Comparison of ENCODE assay signal across 12 cellular contexts in genomic region chr2:217489145-217489960, GRCh38.
DNase-seq lines count a peak whose midpoint lies in the region; ATAC-seq and TF ChIP-seq lines count a peak whose summit lies in the region.
"Had no signal": no experiment of that assay in that cellular context is flagged by ENCODE, and none has a peak within 500 bp of the region (broad histone marks: within the 10 kb centered on the region; RNA-seq: fewer than 3 reads in every experiment).

No MANE protein-coding gene starts in this region.

- no peak for ATAC-seq in Right ventricle myocardium inferior
- no peak for ATAC-seq in Right ventricle myocardium superior (ENCODE audit: poor library complexity)

- DNase-seq in Right ventricle myocardium inferior (ENCODE audit: missing footprints) (peak; percentile 61), Right ventricle myocardium superior (no peak), NCI-H748 treated with DMSO at 0.1 percent for 48 hours (lab: John Stamatoyannopoulos, UW) (peak; percentile 84), fibroblast of mammary gland (ENCODE audit: low read depth) (peak; percentile 18), hippocampal formation (lab: John Stamatoyannopoulos, UW) (no peak), CD1c-positive myeloid dendritic cell (ENCODE audit: extremely low spot score) (no peak), progenitor cell of endocrine pancreas (ENCODE audit: low spot score, unreplicated experiment) (no peak), GM13976 (ENCODE audit: low spot score) (no peak)
- DNase-seq: activated T-cell treated with anti-CD3 and anti-CD28 coated beads, Interleukin-2, amount 50 U/mL, for 1 hour; RPMI8226 had no signal

- peaks cover 1% of the 10 kb centered on the region for H3K36me3 Mint-ChIP-seq in progenitor cell of endocrine pancreas (ENCODE audit: insufficient read depth)

- H3K9me3 Mint-ChIP-seq in progenitor cell of endocrine pancreas (ENCODE audit: low read depth): peaks cover 4% of the 10 kb centered on the region

- no peak overlapping the region for H3K4me3 Mint-ChIP-seq in progenitor cell of endocrine pancreas (ENCODE audit: low read depth)

- no peaks in the 10 kb centered on the region for H3K27me3 Mint-ChIP-seq in progenitor cell of endocrine pancreas

- H3K4me1 Mint-ChIP-seq in progenitor cell of endocrine pancreas (ENCODE audit: low read depth): no peaks in the 10 kb centered on the region

- H3K27ac Mint-ChIP-seq in progenitor cell of endocrine pancreas: no peak overlapping the region

- TF ChIP-seq CTCF in fibroblast of mammary gland (conservative IDR thresholded peaks at IDR 0.05; ENCODE audit: control insufficient read depth, insufficient read depth, low read depth, low read length) (no peak), progenitor cell of endocrine pancreas (IDR thresholded peaks at IDR 0.05; ENCODE audit: unreplicated experiment) (no peak), GM13976 (IDR thresholded peaks at IDR 0.05; ENCODE audit: borderline replicate concordance, control extremely low read depth, extremely low read depth, insufficient read depth, missing control alignments) (no peak)

- in situ Hi-C loops in GM13976 (cut with MboI; ENCODE audit: low sequenced_read_pairs, unreplicated experiment): no loop called here

- H3K4me3 ChIP-seq in fibroblast of mammary gland (ENCODE audit: control insufficient read depth, low read depth, low read length): no peak overlapping the region
- H3K4me3 ChIP-seq: ascending aorta, right atrium auricular region had no signal

- intact Hi-C loops in Right ventricle myocardium inferior (cut with DNase I): no loop called here
- intact Hi-C loops in Right ventricle myocardium superior (cut with DNase I): no loop called here

Comparison
In these comparisons a context has a peak if more than half of its experiments do, and no peak if none do; other contexts are left out.
1. DNase-seq: peak in Right ventricle myocardium inferior (single experiment), NCI-H748 treated with DMSO at 0.1 percent for 48 hours (single experiment) and fibroblast of mammary gland (single experiment); none in Right ventricle myocardium superior (single experiment), hippocampal formation (0 of 2), CD1c-positive myeloid dendritic cell (single experiment), progenitor cell of endocrine pancreas (single experiment) and GM13976 (single experiment).